In genomic region chr17:42386784-42387183, GRCh38 we compare ENCODE assay signal across 8 cellular contexts. TPM values are rescaled to one million over a fixed set of nuclear protein-coding genes. Genes with fewer than 3 reads are reported as not detected.
DNase-seq lines count a peak whose midpoint lies in the region; ATAC-seq and TF ChIP-seq lines count a peak whose summit lies in the region.

No MANE protein-coding gene starts in this region.

- H3K36me3 Mint-ChIP-seq in dendritic cell treated with granulocyte-macrophage colony-stimulating factor and Interleukin-4, amounts not matched to agents 40 ng/mL and 50 ng/mL, for 4 days (ENCODE audit: low read depth) = peaks cover 47% of the 10 kb centered on the region
- H3K36me3 Mint-ChIP-seq in natural killer cell = no peaks in the 10 kb centered on the region

- intact Hi-C loops in dendritic cell treated with granulocyte-macrophage colony-stimulating factor and Interleukin-4, amounts not matched to agents 40 ng/mL and 50 ng/mL, for 4 days (cut with micrococcal nuclease) = no loop called here
- intact Hi-C loops in natural killer cell (cut with micrococcal nuclease) = loop anchor here (5.0 kb wide), 3 partner anchors 44 to 71 kb away; partner anchors contain the start of gene ATP6V0A1

- POLR2A ChIA-PET in AG04450 (lab: Yijun Ruan, JAX) = no interaction called here

- TF ChIP-seq CTCF in AG04450 (IDR thresholded peaks at IDR 0.05; ENCODE audit: low read depth, low read length) (no peak), natural killer cell (IDR thresholded peaks at IDR 0.05) (no peak), GM10266 (IDR thresholded peaks at IDR 0.05; ENCODE audit: control insufficient read depth, insufficient read depth, low read depth, missing control alignments) (no peak), GM20000 (IDR thresholded peaks at IDR 0.05; ENCODE audit: extremely low read depth, missing control alignments) (no peak)

- H3K4me3 Mint-ChIP-seq in dendritic cell treated with granulocyte-macrophage colony-stimulating factor and Interleukin-4, amounts not matched to agents 40 ng/mL and 50 ng/mL, for 4 days = peak overlapping the region; percentile 97
- peak overlapping the region; percentile 93 for H3K4me3 Mint-ChIP-seq in natural killer cell

- ATAC-seq in natural killer cell = no peak
- no peak for ATAC-seq in GM18861 (IDR thresholded peaks at IDR 0.05; ENCODE audit: unreplicated experiment)
- ATAC-seq in GM18520 (IDR thresholded peaks at IDR 0.05; ENCODE audit: unreplicated experiment) = no peak

- peaks cover 4% of the 10 kb centered on the region; the same call in 1 of the 2 replicates for H3K9me3 ChIP-seq in AG04450 (ENCODE audit: control insufficient read depth, insufficient read depth, low read length)
- H3K9me3 ChIP-seq in KOPT-K1 (ENCODE audit: insufficient read depth, low read length, poor library complexity, severe bottlenecking) = no peaks in the 10 kb centered on the region

- peaks cover 49% of the 10 kb centered on the region for H3K4me1 Mint-ChIP-seq in dendritic cell treated with granulocyte-macrophage colony-stimulating factor and Interleukin-4, amounts not matched to agents 40 ng/mL and 50 ng/mL, for 4 days (ENCODE audit: low read depth)
- H3K4me1 Mint-ChIP-seq in natural killer cell = peaks cover 48 to 57% of the 10 kb centered on the region in 2 donors

- H3K27ac ChIP-seq in AG04450 (ENCODE audit: low read depth, low read length) (no peak overlapping the region), KOPT-K1 (ENCODE audit: low read depth, low read length, poor library complexity, severe bottlenecking) (peak overlapping the region; percentile 92)

- DNase-seq in AG04450 (ENCODE audit: low read depth, low spot score) (no peak), natural killer cell (no peak), GM10266 (ENCODE audit: extremely low spot score) (no peak), GM20000 (ENCODE audit: low spot score) (no peak)

- CTCF ChIA-PET in AG04450 (lab: Charles Lee) = no interaction called here

- no peaks in the 10 kb centered on the region for H3K27me3 ChIP-seq in AG04450 (ENCODE audit: control insufficient read depth, insufficient read depth, low read length)

- no peak overlapping the region for H3K27ac Mint-ChIP-seq in dendritic cell treated with granulocyte-macrophage colony-stimulating factor and Interleukin-4, amounts not matched to agents 40 ng/mL and 50 ng/mL, for 4 days
- H3K27ac Mint-ChIP-seq in natural killer cell = peak overlapping the region; percentile 99 to 100

- peak overlapping the region; percentile 91 for H3K4me3 ChIP-seq in AG04450 (ENCODE audit: low read depth, low read length)

- no peaks in the 10 kb centered on the region for H3K9me3 Mint-ChIP-seq in dendritic cell treated with granulocyte-macrophage colony-stimulating factor and Interleukin-4, amounts not matched to agents 40 ng/mL and 50 ng/mL, for 4 days
- H3K9me3 Mint-ChIP-seq in natural killer cell = no peaks in the 10 kb centered on the region

- H3K36me3 ChIP-seq in KOPT-K1 (ENCODE audit: insufficient read depth, low read length) = 0 out of 2 replicates have a peak, but pooled peaks cover 5% of the 10 kb centered on the region

- H3K27me3 Mint-ChIP-seq in dendritic cell treated with granulocyte-macrophage colony-stimulating factor and Interleukin-4, amounts not matched to agents 40 ng/mL and 50 ng/mL, for 4 days = peaks cover 2% of the 10 kb centered on the region
- H3K27me3 Mint-ChIP-seq in natural killer cell (ENCODE audit: low read depth in 2 of 2) = no peaks in the 10 kb centered on the region

RNA-seq across cellular contexts. Expression of gene STAT3, which starts 1.5 kb away (rescaled TPM):
- polyA plus RNA-seq in AG04450 (2011; rRNA removed) = 77.1 and 83.4 TPM in 2 replicates
- polyA minus RNA-seq in AG04450 (2011; rRNA and poly(A)+ RNA removed) = 144 and 161 TPM in 2 replicates
- 100 to 1,000 TPM; 190 to 246 (median 206) TPM for total RNA-seq in natural killer cell

RNA-seq across cellular contexts. Expression of gene CAVIN1, which starts 36.3 kb away (rescaled TPM):
- polyA plus RNA-seq in AG04450 (2011; rRNA removed) = 326 and 390 TPM in 2 replicates
- polyA minus RNA-seq in AG04450 (2011; rRNA and poly(A)+ RNA removed) = 252 and 273 TPM in 2 replicates
- under 1 TPM in 2 of 3 donors, not detected in 1; 0.11 to 0.20 TPM for total RNA-seq in natural killer cell
